ENCODE assay signal across 35 cellular contexts in genomic region chr5:176671399-176671798, GRCh38. TPM values are rescaled to one million over a fixed set of nuclear protein-coding genes. Genes with fewer than 3 reads are reported as not detected.
"Had no signal": no experiment of that assay in that cellular context is flagged by ENCODE, and none has a peak within 500 bp of the region (broad histone marks: within the 10 kb centered on the region; RNA-seq: fewer than 3 reads in every experiment).

No MANE protein-coding gene starts in this region.

- H3K27me3 ChIP-seq: ascending aorta, cardiac muscle cell, Peyer's patch had no signal

- H3K27ac Mint-ChIP-seq: activated CD4-positive, alpha-beta memory T cell treated with anti-CD3 and anti-CD28 coated beads, Interleukin-2, amount 10 ng/mL, durations not matched to agents 7 days and 5 days; activated CD8-positive, alpha-beta memory T cell treated with anti-CD3 and anti-CD28 coated beads, Interleukin-2, amount 10 ng/mL, durations not matched to agents 7 days and 5 days; activated naive CD8-positive, alpha-beta T cell treated with anti-CD3 and anti-CD28 coated beads for 36 hours; T-cell had no signal

- H3K4me1 ChIP-seq: ascending aorta, Peyer's patch had no signal

- H3K4me3 Mint-ChIP-seq: activated CD4-positive, alpha-beta memory T cell treated with anti-CD3 and anti-CD28 coated beads, Interleukin-2, amount 10 ng/mL, durations not matched to agents 7 days and 5 days; activated CD8-positive, alpha-beta memory T cell treated with anti-CD3 and anti-CD28 coated beads, Interleukin-2, amount 10 ng/mL, durations not matched to agents 7 days and 5 days; activated naive CD8-positive, alpha-beta T cell treated with anti-CD3 and anti-CD28 coated beads for 36 hours; central memory CD8-positive, alpha-beta T cell; T-cell had no signal

- H3K9me3 ChIP-seq: ascending aorta, Peyer's patch had no signal

- ATAC-seq: activated CD8-positive, alpha-beta memory T cell treated with anti-CD3 and anti-CD28 coated beads, Interleukin-2, amount 10 ng/mL, durations not matched to agents 7 days and 5 days; SK-N-SH treated with all-trans-retinoic acid at 6 μM for 48 hours; T-cell had no signal

- DNase-seq: activated CD4-positive, alpha-beta memory T cell treated with anti-CD3 and anti-CD28 coated beads, Interleukin-2, amount 10 ng/mL, durations not matched to agents 7 days and 5 days; activated CD4-positive, alpha-beta T cell treated with anti-CD3 and anti-CD28 coated beads for 1 hour; activated CD4-positive, alpha-beta T cell treated with anti-CD3 and anti-CD28 coated beads for 48 hours; activated CD4-positive, CD25-positive, alpha-beta regulatory T cell; activated CD8-positive, alpha-beta memory T cell treated with anti-CD3 and anti-CD28 coated beads for 24 hours; activated CD8-positive, alpha-beta memory T cell treated with anti-CD3 and anti-CD28 coated beads, Interleukin-2, amount 10 ng/mL, durations not matched to agents 7 days and 5 days; activated CD8-positive, alpha-beta memory T cell treated with anti-CD3 and anti-CD28 coated beads, Interleukin-2, amount 50 U/mL, for 48 hours; activated effector memory CD4-positive, alpha-beta T cell treated with anti-CD3 and anti-CD28 coated beads, Interleukin-2, amount 50 U/mL, for 16 hours; activated naive CD4-positive, alpha-beta T cell; activated naive CD4-positive, alpha-beta T cell treated with anti-CD3 and anti-CD28 coated beads, Interleukin-2, amount 50 U/mL, for 16 hours; activated naive CD8-positive, alpha-beta T cell treated with anti-CD3 and anti-CD28 coated beads for 36 hours; activated T-cell treated with anti-CD3 and anti-CD28 coated beads, Interleukin-2, amount 50 U/mL, for 48 hours; amygdala; Karpas-422; KBM-7; NCI-H1105; NCI-H1417 treated with DMSO at 0.1 percent for 48 hours; NCI-H187 treated with DMSO at 0.1 percent for 48 hours; NCI-H2081 treated with DMSO at 0.1 percent for 48 hours; NCI-H345; NCI-H524 treated with DMSO at 0.1 percent for 48 hours; Peyer's patch; RPMI8226; SIG-M5; T-cell; T-helper 2 cell; T-helper 9 cell had no signal

- H3K4me3 ChIP-seq: ascending aorta, cardiac muscle cell, Peyer's patch had no signal

- H3K36me3 ChIP-seq: ascending aorta, cardiac muscle cell, Peyer's patch had no signal

- H3K36me3 Mint-ChIP-seq: activated CD8-positive, alpha-beta memory T cell treated with anti-CD3 and anti-CD28 coated beads, Interleukin-2, amount 10 ng/mL, durations not matched to agents 7 days and 5 days; activated naive CD8-positive, alpha-beta T cell treated with anti-CD3 and anti-CD28 coated beads for 36 hours; T-cell had no signal

- H3K27ac ChIP-seq: ascending aorta, cardiac muscle cell, Peyer's patch, VCaP had no signal

- H3K4me1 Mint-ChIP-seq: activated CD4-positive, alpha-beta memory T cell treated with anti-CD3 and anti-CD28 coated beads, Interleukin-2, amount 10 ng/mL, durations not matched to agents 7 days and 5 days; activated CD8-positive, alpha-beta memory T cell treated with anti-CD3 and anti-CD28 coated beads, Interleukin-2, amount 10 ng/mL, durations not matched to agents 7 days and 5 days; activated naive CD8-positive, alpha-beta T cell treated with anti-CD3 and anti-CD28 coated beads for 36 hours; T-cell had no signal

- H3K9me3 Mint-ChIP-seq: activated CD4-positive, alpha-beta memory T cell treated with anti-CD3 and anti-CD28 coated beads, Interleukin-2, amount 10 ng/mL, durations not matched to agents 7 days and 5 days; activated naive CD8-positive, alpha-beta T cell treated with anti-CD3 and anti-CD28 coated beads for 36 hours; central memory CD8-positive, alpha-beta T cell; T-cell had no signal

RNA-seq across cellular contexts. Expression of gene EIF4E1B, which starts 40.9 kb away (rescaled TPM):
- total RNA-seq: activated CD4-positive, alpha-beta memory T cell treated with anti-CD3 and anti-CD28 coated beads, Interleukin-2, amount 10 ng/mL, durations not matched to agents 7 days and 5 days; activated CD8-positive, alpha-beta memory T cell treated with anti-CD3 and anti-CD28 coated beads, Interleukin-2, amount 10 ng/mL, durations not matched to agents 7 days and 5 days; activated naive CD8-positive, alpha-beta T cell treated with anti-CD3 and anti-CD28 coated beads for 36 hours; ascending aorta; cardiac muscle cell; MCF 10A; NCI-H460; Peyer's patch; SK-MEL-5; T-cell had no signal
- polyA plus RNA-seq: cardiac muscle cell had no signal

RNA-seq across cellular contexts. Expression of gene SNCB, which starts 41.1 kb away (rescaled TPM):
- total RNA-seq: activated CD4-positive, alpha-beta memory T cell treated with anti-CD3 and anti-CD28 coated beads, Interleukin-2, amount 10 ng/mL, durations not matched to agents 7 days and 5 days; activated CD8-positive, alpha-beta memory T cell treated with anti-CD3 and anti-CD28 coated beads, Interleukin-2, amount 10 ng/mL, durations not matched to agents 7 days and 5 days; ascending aorta; MCF 10A; Peyer's patch; T-cell had no signal
